ENCODE assay signal across 22 cellular contexts in genomic region chr11:94657629-94658028, GRCh38.
"Had no signal": no experiment of that assay in that cellular context is flagged by ENCODE, and none has a peak within 500 bp of the region (broad histone marks: within the 10 kb centered on the region; RNA-seq: fewer than 3 reads in every experiment).

No MANE protein-coding gene starts in this region.

- H3K9me3 ChIP-seq: body of pancreas, colonic mucosa, heart right ventricle, thyroid gland, upper lobe of right lung had no signal

- H3K36me3 ChIP-seq: colonic mucosa, heart right ventricle, thyroid gland, upper lobe of right lung had no signal

- H3K27ac ChIP-seq: body of pancreas, colonic mucosa, skin epidermis, thyroid gland, upper lobe of right lung had no signal

- DNase-seq: activated CD4-positive, alpha-beta T cell treated with anti-CD3 and anti-CD28 coated beads for 36 hours; activated CD4-positive, CD25-positive, alpha-beta regulatory T cell; activated CD8-positive, alpha-beta memory T cell treated with anti-CD3 and anti-CD28 coated beads, Interleukin-2, amount 10 ng/mL, durations not matched to agents 7 days and 5 days; activated CD8-positive, alpha-beta T cell treated with anti-CD3 and anti-CD28 coated beads, Interleukin-2, amount 10 ng/mL, durations not matched to agents 7 days and 5 days; activated T-cell treated with anti-CD3 and anti-CD28 coated beads, Interleukin-2, amount 50 U/mL, for 48 hours; aorta; cerebellar nuclear complex; colonic mucosa; effector CD8-positive, alpha-beta T cell; kidney glomerular epithelial cell; posterior cingulate gyrus; stimulated activated CD4-positive, alpha-beta T cell treated with anti-CD3 and anti-CD28 coated beads, Interleukin-12 subunit alpha, Interleukin-12 subunit beta, amount 100 ng/mL, for 4 hours; stimulated activated CD4-positive, alpha-beta T cell treated with anti-CD3 and anti-CD28 coated beads, Interleukin-4, amount 100 ng/mL, for 1 hour; stimulated activated naive CD8-positive, alpha-beta T cell treated with anti-CD3 and anti-CD28 coated beads, Interleukin-15, amount 100 ng/mL, for 72 hours; T-helper 2 cell; upper lobe of right lung had no signal

- H3K27me3 ChIP-seq: body of pancreas, colonic mucosa, heart right ventricle, thyroid gland, upper lobe of right lung had no signal

- H3K4me3 ChIP-seq: body of pancreas, colonic mucosa, heart right ventricle, lung, skin epidermis, thyroid gland, upper lobe of right lung had no signal

- FAIRE-seq: endothelial cell of umbilical vein had no signal

- H3K4me1 ChIP-seq: colonic mucosa, thyroid gland, upper lobe of right lung had no signal
